In the genomic region with DNA sequence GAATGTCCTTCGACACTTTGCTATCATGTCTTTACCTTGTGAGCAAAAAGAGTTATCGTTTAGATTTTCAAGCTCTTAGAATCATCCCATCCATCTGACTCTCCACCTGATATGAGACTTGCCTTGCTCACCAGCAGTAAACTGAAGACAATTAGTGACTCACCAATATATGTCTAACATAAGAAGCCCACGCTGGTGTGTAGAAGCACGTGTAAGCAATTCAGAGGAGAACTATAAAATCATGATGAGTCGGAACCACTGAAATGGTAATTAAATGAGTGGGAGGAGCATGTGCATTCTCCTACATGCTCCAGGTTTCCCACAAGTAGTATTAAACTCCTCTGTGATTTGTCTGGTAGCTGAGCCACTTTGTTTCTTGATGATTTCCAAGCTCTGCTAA, we compare ENCODE assay signal across 13 cellular contexts.
"Had no signal": no experiment of that assay in that cellular context is flagged by ENCODE, and none has a peak within 500 bp of the region (broad histone marks: within the 10 kb centered on the region; RNA-seq: fewer than 3 reads in every experiment).

No MANE protein-coding gene starts in this region.

- H3K36me3 ChIP-seq: ascending aorta, colonic mucosa, gastrocnemius medialis, sigmoid colon had no signal

- FAIRE-seq: keratinocyte had no signal

- DNase-seq: activated B cell treated with CpG ODN at 0.5 μM for 24 hours; activated CD4-positive, alpha-beta T cell treated with anti-CD3 and anti-CD28 coated beads, Interleukin-2, amount 10 ng/mL, durations not matched to agents 24 days and 14 days; activated naive CD4-positive, alpha-beta T cell; colonic mucosa; gastrocnemius medialis; left ventricle myocardium superior; mesendoderm; nephron progenitor cell; psoas muscle; sigmoid colon; stimulated activated CD4-positive, alpha-beta T cell treated with anti-CD3 and anti-CD28 coated beads, Interleukin-4, amount 100 ng/mL, for 1 hour had no signal

- H3K4me3 ChIP-seq: ascending aorta, colonic mucosa, gastrocnemius medialis, psoas muscle, sigmoid colon had no signal

- ATAC-seq: gastrocnemius medialis, left ventricle myocardium superior, psoas muscle had no signal

- H3K27me3 ChIP-seq: ascending aorta, colonic mucosa, gastrocnemius medialis, sigmoid colon had no signal
